Comparison of ENCODE assay signal across 8 cellular contexts in the genomic region with DNA sequence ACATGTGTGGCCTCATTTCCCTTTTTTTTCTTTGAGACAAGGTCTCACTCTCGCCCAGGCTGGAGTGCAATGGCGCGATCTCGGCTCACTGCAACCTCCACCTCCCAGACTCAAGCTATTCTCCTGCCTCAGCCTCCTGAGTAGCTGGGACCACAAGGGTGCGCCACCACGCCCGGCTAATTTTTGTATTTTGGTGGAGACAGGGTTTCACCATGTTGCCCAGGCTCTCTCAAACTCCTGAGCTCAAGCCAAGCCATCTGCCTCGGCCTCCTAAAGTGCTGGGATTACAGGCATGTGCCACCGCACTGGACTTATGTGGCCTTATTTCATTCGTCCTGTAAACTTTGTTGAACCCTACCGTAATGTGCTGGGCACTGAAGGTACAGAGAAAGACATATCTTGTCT. TPM values are rescaled to one million over a fixed set of nuclear protein-coding genes. Genes with fewer than 3 reads are reported as not detected.
DNase-seq lines count a peak whose midpoint lies in the region; ATAC-seq and TF ChIP-seq lines count a peak whose summit lies in the region.

No MANE protein-coding gene starts in this region.

- H3K36me3 Mint-ChIP-seq in CD14-positive monocyte = peaks cover 3 to 12% of the 10 kb centered on the region in 2 donors

- intact Hi-C loops in CD14-positive monocyte (cut with micrococcal nuclease) = no loop called here

- H3K27ac Mint-ChIP-seq in CD14-positive monocyte = no peak overlapping the region

- H3K9me3 Mint-ChIP-seq in CD14-positive monocyte = no peaks in the 10 kb centered on the region

- ATAC-seq in HG02571 (IDR thresholded peaks at IDR 0.05; ENCODE audit: unreplicated experiment) = no peak
- no peak for ATAC-seq in HG03460 (IDR thresholded peaks at IDR 0.05; ENCODE audit: unreplicated experiment)

- H3K4me1 Mint-ChIP-seq in CD14-positive monocyte = peaks cover 4% of the 10 kb centered on the region

- H3K4me3 ChIP-seq in NB4 (ENCODE audit: low read depth, low read length) (peak overlapping the region; percentile 97), fibroblast of the aortic adventitia (ENCODE audit: low read depth, low read length) (peak overlapping the region; percentile 92), retinal pigment epithelial cell (ENCODE audit: low read length) (peak overlapping the region; percentile 88)

- peak; percentile 48 for TF ChIP-seq CTCF in GM12873 (IDR thresholded peaks at IDR 0.05; ENCODE audit: insufficient read depth, low read depth, low read length, missing control alignments)
- peak; percentile 33 for TF ChIP-seq CTCF in NB4 (IDR thresholded peaks at IDR 0.05; ENCODE audit: low read depth, low read length)
- peak; percentile 39 for TF ChIP-seq CTCF in fibroblast of the aortic adventitia (IDR thresholded peaks at IDR 0.05; ENCODE audit: insufficient read depth, low read length)
- peak; percentile 49 for TF ChIP-seq CTCF in retinal pigment epithelial cell (conservative IDR thresholded peaks at IDR 0.05; ENCODE audit: low read depth, low read length)
- no peak for TF ChIP-seq CTCF in CD14-positive monocyte (IDR thresholded peaks at IDR 0.05)

- peak; percentile 65 for DNase-seq in NB4 (ENCODE audit: low read depth)
- DNase-seq in activated CD8-positive, alpha-beta memory T cell treated with anti-CD3 and anti-CD28 coated beads, Interleukin-2, amount 50 U/mL, for 48 hours = peak; percentile 74
- DNase-seq in fibroblast of the aortic adventitia (ENCODE audit: low read depth) = peak; percentile 35
- DNase-seq in retinal pigment epithelial cell (ENCODE audit: low read depth) = no peak
- DNase-seq in CD14-positive monocyte (ENCODE audit: low spot score) = no peak

- TF ChIP-seq POLR2A in NB4 (IDR thresholded peaks at IDR 0.05; ENCODE audit: extremely low read depth, insufficient read length) = no peak

- no peaks in the 10 kb centered on the region for H3K27me3 Mint-ChIP-seq in CD14-positive monocyte (ENCODE audit: low read depth in 3 of 3)

- H3K4me3 Mint-ChIP-seq in CD14-positive monocyte = no peak overlapping the region

RNA-seq across cellular contexts. Expression of a gene that starts 0.6 kb away (rescaled TPM):
- total RNA-seq in fibroblast of the aortic adventitia (ENCODE audit: low replicate concordance) = 21.7 and 22.5 TPM in 2 replicates
- 1 to 10 TPM; 4.7 to 5.1 TPM for polyA plus RNA-seq in CD14-positive monocyte

Comparison
In these comparisons a context has a peak if more than half of its experiments do, and no peak if none do; other contexts are left out.
1. DNase-seq: peak in NB4 (single experiment), activated CD8-positive, alpha-beta memory T cell treated with anti-CD3 and anti-CD28 coated beads, Interleukin-2, amount 50 U/mL, for 48 hours (single experiment) and fibroblast of the aortic adventitia (single experiment); none in retinal pigment epithelial cell (single experiment) and CD14-positive monocyte (single experiment).
2. Peak in every context shown above with its lines, with median percentiles within 50 percentile points of each other: H3K4me3 ChIP-seq.